Comparison of ENCODE assay signal across 14 cellular contexts in the genomic region with DNA sequence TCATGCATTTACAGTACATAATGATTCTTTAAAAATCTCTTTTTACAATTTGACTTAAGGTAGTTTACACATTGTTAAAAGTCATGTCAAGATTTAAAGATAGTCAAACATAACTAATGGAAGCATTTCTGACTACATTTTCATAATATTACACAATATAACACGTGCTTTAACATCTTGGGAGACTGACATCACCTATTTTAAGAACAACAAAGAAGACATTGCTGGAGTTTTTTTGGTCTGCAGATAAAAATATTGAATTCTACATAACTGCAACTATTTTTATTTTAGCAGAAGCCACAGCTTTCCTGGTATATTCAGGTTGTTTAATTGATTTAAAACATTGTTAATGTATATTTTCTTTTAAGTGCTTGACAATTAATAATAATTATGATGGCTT.
DNase-seq lines count a peak whose midpoint lies in the region; ATAC-seq and TF ChIP-seq lines count a peak whose summit lies in the region.
"Had no signal": no experiment of that assay in that cellular context is flagged by ENCODE, and none has a peak within 500 bp of the region (broad histone marks: within the 10 kb centered on the region; RNA-seq: fewer than 3 reads in every experiment).

No MANE protein-coding gene starts in this region.

- H3K4me1 Mint-ChIP-seq in endodermal cell, result peaks cover 9% of the 10 kb centered on the region

- TF ChIP-seq POLR2A in heart left ventricle (IDR thresholded peaks at IDR 0.05) (no peak), gastrocnemius medialis (IDR thresholded peaks at IDR 0.05) (no peak)

- H3K4me3 Mint-ChIP-seq in endodermal cell, result no peak overlapping the region
- H3K4me3 Mint-ChIP-seq: CD8-positive, alpha-beta memory T cell had no signal

- no peaks in the 10 kb centered on the region for H3K9me3 ChIP-seq in left ventricle myocardium inferior (replicated peaks)
- H3K9me3 ChIP-seq in heart left ventricle, result no peaks in the 10 kb centered on the region
- H3K9me3 ChIP-seq in gastrocnemius medialis, result no peaks in the 10 kb centered on the region
- no peaks in the 10 kb centered on the region for H3K9me3 ChIP-seq in endodermal cell (ENCODE audit: control insufficient read depth, low read length)
- H3K9me3 ChIP-seq: BLaER1, Caco-2, HAP-1 had no signal

- peaks cover 2% of the 10 kb centered on the region for H3K36me3 Mint-ChIP-seq in endodermal cell (ENCODE audit: low read depth)

- H3K27ac Mint-ChIP-seq in endodermal cell, result no peak overlapping the region
- H3K27ac Mint-ChIP-seq: CD8-positive, alpha-beta memory T cell had no signal

- 39 to 47% (median 42%) methylated on average over 1 of the region's 1 CpG for WGBS in heart left ventricle, 4 donors
- 100% methylated on average over 1 of the region's 1 CpG; no CpG with 5 or more reads in 1 of the 2 experiments for WGBS in endodermal cell (ENCODE audit: insufficient coverage in 1 of 2, insufficient read length in 1 of 2), 2 experiments

- no peaks in the 10 kb centered on the region for H3K9me3 Mint-ChIP-seq in endodermal cell
- H3K9me3 Mint-ChIP-seq: CD8-positive, alpha-beta memory T cell had no signal

- no peak overlapping the region for H3K9ac ChIP-seq in endodermal cell (ENCODE audit: extremely low read depth, low read length, poor library complexity, severe bottlenecking)
- H3K9ac ChIP-seq: BLaER1 had no signal

- H3K4me1 ChIP-seq in left ventricle myocardium inferior, result peaks cover 46% of the 10 kb centered on the region
- H3K4me1 ChIP-seq in heart left ventricle, result peaks cover 0 to 34% (median 9%) of the 10 kb centered on the region in 12 donors
- H3K4me1 ChIP-seq in gastrocnemius medialis, result peaks cover 36 to 67% of the 10 kb centered on the region in 2 donors
- no peaks in the 10 kb centered on the region for H3K4me1 ChIP-seq in endodermal cell (ENCODE audit: control insufficient read depth, insufficient read depth, low read length)
- H3K4me1 ChIP-seq: BLaER1, HAP-1 had no signal

- peak overlapping the region; percentile 2 for H3K27ac ChIP-seq in left ventricle myocardium inferior (replicated peaks)
- no peak overlapping the region for H3K27ac ChIP-seq in heart left ventricle
- peak overlapping the region; percentile 35 to 66 (median 58) for H3K27ac ChIP-seq in gastrocnemius medialis
- H3K27ac ChIP-seq in endodermal cell (ENCODE audit: low read depth, low read length), result no peak overlapping the region
- H3K27ac ChIP-seq: 22Rv1, BLaER1 had no signal

- ATAC-seq in heart left ventricle (no peak), gastrocnemius medialis (no peak), HG03196 (IDR thresholded peaks at IDR 0.05; ENCODE audit: unreplicated experiment) (no peak)
- ATAC-seq: HepG2 had no signal

- H3K36me3 ChIP-seq in left ventricle myocardium inferior, result peaks cover 27% of the 10 kb centered on the region
- H3K36me3 ChIP-seq in heart left ventricle, result peaks cover 0 to 71% (median 38%) of the 10 kb centered on the region in 9 donors
- H3K36me3 ChIP-seq in gastrocnemius medialis, result no peaks in the 10 kb centered on the region
- H3K36me3 ChIP-seq in endodermal cell (ENCODE audit: control insufficient read depth, insufficient read depth, low read length), result no peaks in the 10 kb centered on the region

- TF ChIP-seq CTCF in left ventricle myocardium inferior (IDR thresholded peaks at IDR 0.05; ENCODE audit: borderline replicate concordance), result no peak
- no peak for TF ChIP-seq CTCF in heart left ventricle (IDR thresholded peaks at IDR 0.05)
- no peak for TF ChIP-seq CTCF in choroid plexus epithelial cell (conservative IDR thresholded peaks at IDR 0.05; ENCODE audit: low read depth, low read length)
- no peak for TF ChIP-seq CTCF in gastrocnemius medialis (IDR thresholded peaks at IDR 0.05 in 4 of 5, conservative IDR thresholded peaks at IDR 0.05 in 1 of 5)
- no peak for TF ChIP-seq CTCF in endodermal cell (conservative IDR thresholded peaks at IDR 0.05)

- H3K4me3 ChIP-seq in left ventricle myocardium inferior (no peak overlapping the region), heart left ventricle (no peak overlapping the region), choroid plexus epithelial cell (ENCODE audit: low read depth, low read length) (no peak overlapping the region), gastrocnemius medialis (no peak overlapping the region), endodermal cell (ENCODE audit: low read length) (no peak overlapping the region)
- H3K4me3 ChIP-seq: BLaER1, HAP-1 had no signal

- in situ Hi-C loops in gastrocnemius medialis (cut with MboI; ENCODE audit: low sequenced_read_pairs in 4 of 4), result no loop called here

- DNase-seq in left ventricle myocardium inferior (no peak), heart left ventricle (no peak), choroid plexus epithelial cell (ENCODE audit: low read depth) (peak; percentile 61), gastrocnemius medialis (no peak), DMS53 (lab: John Stamatoyannopoulos, UW) (no peak), endodermal cell (no peak)
- DNase-seq: AML-193; Caco-2; CD8-positive, alpha-beta memory T cell had no signal

- H3K27me3 ChIP-seq in left ventricle myocardium inferior (ENCODE audit: low read depth), result no peaks in the 10 kb centered on the region
- H3K27me3 ChIP-seq in heart left ventricle, result no peaks in the 10 kb centered on the region
- no peaks in the 10 kb centered on the region for H3K27me3 ChIP-seq in gastrocnemius medialis
- H3K27me3 ChIP-seq in endodermal cell (ENCODE audit: control insufficient read depth, insufficient read depth, low read length, poor library complexity, severe bottlenecking), result no peaks in the 10 kb centered on the region
- H3K27me3 ChIP-seq: BLaER1 had no signal

- intact Hi-C loops in left ventricle myocardium inferior (cut with micrococcal nuclease), result no loop called here
- intact Hi-C loops in heart left ventricle (cut with DNase I), result no loop called here
- intact Hi-C loops in gastrocnemius medialis (cut with DNase I; ENCODE audit: low total_unique reads), result no loop called here

- no peaks in the 10 kb centered on the region for H3K27me3 Mint-ChIP-seq in endodermal cell (ENCODE audit: insufficient read depth)
- H3K27me3 Mint-ChIP-seq: CD8-positive, alpha-beta memory T cell had no signal

Comparison
In these comparisons a context has a peak if more than half of its experiments do, and no peak if none do; other contexts are left out.
1. H3K27ac ChIP-seq: peak in left ventricle myocardium inferior (single experiment) and gastrocnemius medialis (4 of 4); none in heart left ventricle (0 of 12) and endodermal cell (single experiment).